Comparison of ENCODE assay signal across 19 cellular contexts in the genomic region with DNA sequence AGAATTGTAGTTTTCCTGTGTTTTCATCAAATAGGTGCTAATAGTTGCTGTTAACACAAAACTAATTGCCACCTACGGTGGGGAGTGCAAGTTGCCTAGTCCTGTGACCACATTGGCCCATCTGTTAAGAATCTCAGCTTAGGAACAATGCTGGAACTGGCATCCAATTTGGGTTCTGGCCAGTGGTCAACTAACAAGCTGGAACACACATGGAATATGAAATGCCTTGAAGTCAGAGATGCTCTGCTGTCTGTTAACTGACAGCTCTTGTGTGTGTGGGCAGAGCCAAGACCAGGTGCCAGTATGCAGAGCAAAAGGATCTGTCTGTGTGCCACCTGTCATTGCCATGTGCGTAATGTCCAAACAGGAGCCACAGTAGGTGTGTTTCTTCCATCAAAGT.
DNase-seq lines count a peak whose midpoint lies in the region; TF ChIP-seq lines count a peak whose summit lies in the region.
"Had no signal": no experiment of that assay in that cellular context is flagged by ENCODE, and none has a peak within 500 bp of the region (broad histone marks: within the 10 kb centered on the region; RNA-seq: fewer than 3 reads in every experiment).

No MANE protein-coding gene starts in this region.

- H3K4me3 Mint-ChIP-seq in osteocyte (ENCODE audit: unreplicated experiment): no peak overlapping the region
- H3K4me3 Mint-ChIP-seq: B cell; CD8-positive, alpha-beta T cell; IgD-negative memory B cell had no signal

- H3K27ac ChIP-seq in trophoblast cell (ENCODE audit: low read depth, low read length): no peak overlapping the region
- H3K27ac ChIP-seq: BLaER1 treated with 17β-estradiol and CSF1 and Interleukin-3, amounts not matched to agents 10 nM and 100 nM had no signal

- no CpG with 5 or more reads among the region's 2 CpGs for WGBS in trophoblast cell (ENCODE audit: extremely low coverage, insufficient coverage, insufficient read length)

- no peak overlapping the region for H2BK12ac ChIP-seq in trophoblast cell (ENCODE audit: low read length)

- no peaks in the 10 kb centered on the region for H3K79me1 ChIP-seq in trophoblast cell (ENCODE audit: low read length)

- H4K8ac ChIP-seq in trophoblast cell (ENCODE audit: low read depth, low read length): no peak overlapping the region

- no peak overlapping the region for H3K4me2 ChIP-seq in trophoblast cell (ENCODE audit: low read length)
- H3K4me2 ChIP-seq: BLaER1 treated with 17β-estradiol and CSF1 and Interleukin-3, amounts not matched to agents 10 nM and 100 nM had no signal

- no peak overlapping the region for H3K4ac ChIP-seq in trophoblast cell (ENCODE audit: low read depth, low read length)

- H3K27me3 ChIP-seq in trophoblast cell (ENCODE audit: insufficient read depth, low read length): no peaks in the 10 kb centered on the region
- H3K27me3 ChIP-seq: BLaER1 treated with 17β-estradiol and CSF1 and Interleukin-3, amounts not matched to agents 10 nM and 100 nM had no signal

- no peak overlapping the region for H2BK5ac ChIP-seq in trophoblast cell (ENCODE audit: low read depth, low read length, poor library complexity)

- H3K4me1 Mint-ChIP-seq in osteocyte (ENCODE audit: unreplicated experiment): peaks cover 9% of the 10 kb centered on the region
- H3K4me1 Mint-ChIP-seq: B cell, IgD-negative memory B cell had no signal

- H4K91ac ChIP-seq in trophoblast cell (ENCODE audit: low read depth, low read length): no peak overlapping the region

- H3K27me3 Mint-ChIP-seq in osteocyte (ENCODE audit: unreplicated experiment): no peaks in the 10 kb centered on the region
- H3K27me3 Mint-ChIP-seq: B cell, IgD-negative memory B cell had no signal

- H3K27ac Mint-ChIP-seq in osteocyte (ENCODE audit: unreplicated experiment): no peak overlapping the region
- H3K27ac Mint-ChIP-seq: B cell; CD8-positive, alpha-beta T cell; IgD-negative memory B cell had no signal

- no peak overlapping the region for H3K18ac ChIP-seq in trophoblast cell (ENCODE audit: low read length)

- H4K12ac ChIP-seq in trophoblast cell (ENCODE audit: low read depth, low read length): no peak overlapping the region

- no peak overlapping the region for H2AFZ ChIP-seq in trophoblast cell (ENCODE audit: insufficient read depth, low read length, poor library complexity)

- DNase-seq in SHP77 treated with DMSO at 0.1 percent for 48 hours (lab: John Stamatoyannopoulos, UW) (peak; percentile 14), SHP77 (lab: John Stamatoyannopoulos, UW) (no peak), NCI-H446 treated with DMSO at 0.1 percent for 48 hours (lab: John Stamatoyannopoulos, UW) (peak; percentile 93), cerebellum (ENCODE audit: low spot score) (peak; percentile 69), trophoblast cell (no peak), osteocyte (ENCODE audit: extremely low spot score, unreplicated experiment) (no peak), COLO668 (lab: John Stamatoyannopoulos, UW; ENCODE audit: unreplicated experiment) (no peak), GM20000 (ENCODE audit: low spot score) (no peak)
- DNase-seq: 8988T, COR-L47, DMS153, DMS79, GF-D8, HCEC 1CT, KBM-7 had no signal

- no peaks in the 10 kb centered on the region for H3K4me1 ChIP-seq in trophoblast cell (ENCODE audit: control insufficient read depth in 1 of 2, insufficient read depth in 2 of 2, low read length in 2 of 2)

- H3K9me3 Mint-ChIP-seq in osteocyte (ENCODE audit: unreplicated experiment): no peaks in the 10 kb centered on the region

- H3K36me3 ChIP-seq in trophoblast cell (ENCODE audit: control insufficient read depth in 1 of 2, insufficient read depth in 2 of 2, low read length in 2 of 2): no peaks in the 10 kb centered on the region
- H3K36me3 ChIP-seq: BLaER1 treated with 17β-estradiol and CSF1 and Interleukin-3, amounts not matched to agents 10 nM and 100 nM had no signal

- no peak overlapping the region for H3K4me3 ChIP-seq in trophoblast cell (ENCODE audit: low read depth, low read length)
- H3K4me3 ChIP-seq: BLaER1 treated with 17β-estradiol and CSF1 and Interleukin-3, amounts not matched to agents 10 nM and 100 nM had no signal

- H3K14ac ChIP-seq in trophoblast cell (ENCODE audit: low read length): no peak overlapping the region

- no peaks in the 10 kb centered on the region for H3K9me3 ChIP-seq in trophoblast cell (ENCODE audit: insufficient read depth, low read depth, low read length)
- H3K9me3 ChIP-seq: BLaER1 treated with 17β-estradiol and CSF1 and Interleukin-3, amounts not matched to agents 10 nM and 100 nM had no signal

- TF ChIP-seq CTCF in osteocyte (IDR thresholded peaks at IDR 0.05): no peak
- no peak for TF ChIP-seq CTCF in GM20000 (IDR thresholded peaks at IDR 0.05; ENCODE audit: extremely low read depth, missing control alignments)

- no peak overlapping the region for H2BK120ac ChIP-seq in trophoblast cell (ENCODE audit: insufficient read depth, low read length, poor library complexity)

- H3K23ac ChIP-seq in trophoblast cell (ENCODE audit: low read length): peak overlapping the region; percentile 66

- H3K9ac ChIP-seq in trophoblast cell (ENCODE audit: low read length): no peak overlapping the region
- H3K9ac ChIP-seq: BLaER1 treated with 17β-estradiol and CSF1 and Interleukin-3, amounts not matched to agents 10 nM and 100 nM had no signal

- H3K79me2 ChIP-seq in trophoblast cell (ENCODE audit: control insufficient read depth, insufficient read depth, low read length, poor library complexity): no peaks in the 10 kb centered on the region

- no peaks in the 10 kb centered on the region for H3K36me3 Mint-ChIP-seq in osteocyte (ENCODE audit: unreplicated experiment)
- H3K36me3 Mint-ChIP-seq: CD8-positive, alpha-beta T cell; IgD-negative memory B cell had no signal

- H2AK5ac ChIP-seq in trophoblast cell (ENCODE audit: low read length): no peak overlapping the region

Comparison
In these comparisons a context has a peak if more than half of its experiments do, and no peak if none do; other contexts are left out.
1. DNase-seq: peak in SHP77 treated with DMSO at 0.1 percent for 48 hours (single experiment), NCI-H446 treated with DMSO at 0.1 percent for 48 hours (single experiment) and cerebellum (single experiment); none in SHP77 (0 of 2), trophoblast cell (0 of 2), osteocyte (single experiment), COLO668 (single experiment) and GM20000 (single experiment).